Comparison of ENCODE assay signal across 1 cellular context in the genomic region with DNA sequence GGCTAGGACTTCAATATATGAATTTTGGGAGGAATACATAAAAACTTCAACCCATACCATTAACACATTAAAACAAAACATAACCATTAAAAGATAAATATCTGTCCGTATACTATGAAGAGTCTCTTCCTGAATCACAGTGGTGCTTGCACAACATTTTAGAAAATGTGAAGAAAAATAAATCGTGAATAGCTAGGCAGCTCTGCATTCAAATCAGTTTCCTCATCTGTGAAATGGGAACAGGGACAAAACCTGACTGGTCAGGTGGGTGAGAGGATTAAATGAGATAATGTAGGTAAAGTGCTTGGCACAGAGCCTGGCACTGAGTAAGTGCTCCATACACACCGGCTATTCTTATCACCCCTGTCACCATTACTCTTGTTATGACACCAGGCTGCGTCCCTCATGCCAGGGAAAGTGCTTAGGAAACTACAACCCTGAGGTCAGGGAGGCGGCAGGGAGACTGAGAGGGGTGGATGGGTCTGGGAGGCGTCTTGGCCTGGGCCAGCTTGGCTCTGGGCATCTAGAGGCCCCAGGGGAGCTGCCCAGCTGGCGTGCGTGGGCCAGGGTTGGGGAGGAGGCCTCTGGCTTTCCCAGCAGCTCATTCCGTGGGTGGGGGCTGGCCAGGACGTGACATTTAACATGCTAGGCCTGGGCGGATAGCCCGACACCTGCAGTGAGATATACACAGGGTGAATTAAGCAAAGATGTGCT.
TF ChIP-seq lines count a peak whose summit lies in the region.

No MANE protein-coding gene starts in this region.

TF ChIP-seq in HepG2, 621 proteins besides CTCF, POLR2A, EP300 and RAD21 (continued from another document):
- TF ChIP-seq, protein P1, sequence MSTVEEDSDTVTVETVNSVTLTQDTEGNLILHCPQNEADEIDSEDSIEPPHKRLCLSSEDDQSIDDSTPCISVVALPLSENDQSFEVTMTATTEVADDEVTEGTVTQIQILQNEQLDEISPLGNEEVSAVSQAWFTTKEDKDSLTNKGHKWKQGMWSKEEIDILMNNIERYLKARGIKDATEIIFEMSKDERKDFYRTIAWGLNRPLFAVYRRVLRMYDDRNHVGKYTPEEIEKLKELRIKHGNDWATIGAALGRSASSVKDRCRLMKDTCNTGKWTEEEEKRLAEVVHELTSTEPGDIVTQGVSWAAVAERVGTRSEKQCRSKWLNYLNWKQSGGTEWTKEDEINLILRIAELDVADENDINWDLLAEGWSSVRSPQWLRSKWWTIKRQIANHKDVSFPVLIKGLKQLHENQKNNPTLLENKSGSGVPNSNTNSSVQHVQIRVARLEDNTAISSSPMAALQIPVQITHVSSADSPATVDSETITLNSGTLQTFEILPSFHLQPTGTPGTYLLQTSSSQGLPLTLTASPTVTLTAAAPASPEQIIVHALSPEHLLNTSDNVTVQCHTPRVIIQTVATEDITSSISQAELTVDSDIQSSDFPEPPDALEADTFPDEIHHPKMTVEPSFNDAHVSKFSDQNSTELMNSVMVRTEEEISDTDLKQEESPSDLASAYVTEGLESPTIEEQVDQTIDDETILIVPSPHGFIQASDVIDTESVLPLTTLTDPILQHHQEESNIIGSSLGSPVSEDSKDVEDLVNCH (CRISPR knock-in tag; IDR thresholded peaks at IDR 0.05) = no peak
- TF ChIP-seq TAF15 (IDR thresholded peaks at IDR 0.05; ENCODE audit: low read depth, low read length, poor library complexity, severe bottlenecking) (no peak), KMT2B (CRISPR knock-in tag; IDR thresholded peaks at IDR 0.05) (no peak)
